In the genomic region with DNA sequence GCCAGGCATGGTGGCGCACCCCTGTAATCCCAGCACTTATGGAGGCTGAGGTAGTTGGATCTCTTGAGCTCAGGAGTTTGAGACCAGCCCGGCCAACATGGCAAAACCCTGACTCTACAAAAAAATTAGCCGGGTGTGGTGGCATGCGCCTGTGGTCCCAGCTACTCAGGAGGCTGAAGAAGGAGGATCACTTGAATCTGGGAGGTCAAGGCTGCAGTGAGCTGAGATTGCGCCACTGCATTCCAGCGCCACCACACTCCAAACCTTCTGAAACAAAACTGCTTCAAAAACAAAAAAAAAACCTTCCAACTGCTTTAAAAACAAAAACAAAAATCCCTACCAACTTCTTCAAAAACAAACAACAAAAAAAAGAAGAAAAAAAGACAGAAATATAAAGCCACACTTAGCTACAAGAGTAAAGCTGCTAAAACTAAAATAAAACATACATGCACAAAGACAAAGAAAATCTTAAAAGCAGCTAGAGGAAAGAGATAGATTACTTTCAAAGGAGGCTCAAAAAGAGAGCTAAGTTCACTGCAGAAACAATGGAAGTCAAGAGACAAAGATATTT, we compare ENCODE assay signal across 1 cellular context.
A peak's percentile ranks its signal among the peaks of the same experiment; 100 is the strongest.
TF ChIP-seq lines count a peak whose summit lies in the region.

No MANE protein-coding gene starts in this region.

TF ChIP-seq in HepG2, 621 proteins besides CTCF, POLR2A, EP300 and RAD21:
- no peak for TF ChIP-seq SOX5 (CRISPR knock-in tag; IDR thresholded peaks at IDR 0.05; ENCODE audit: borderline replicate concordance)
- peak; percentile 33 for TF ChIP-seq TEAD3 (CRISPR knock-in tag; optimal IDR thresholded peaks at IDR 0.05; ENCODE audit: borderline replicate concordance)
- TF ChIP-seq, protein P1, sequence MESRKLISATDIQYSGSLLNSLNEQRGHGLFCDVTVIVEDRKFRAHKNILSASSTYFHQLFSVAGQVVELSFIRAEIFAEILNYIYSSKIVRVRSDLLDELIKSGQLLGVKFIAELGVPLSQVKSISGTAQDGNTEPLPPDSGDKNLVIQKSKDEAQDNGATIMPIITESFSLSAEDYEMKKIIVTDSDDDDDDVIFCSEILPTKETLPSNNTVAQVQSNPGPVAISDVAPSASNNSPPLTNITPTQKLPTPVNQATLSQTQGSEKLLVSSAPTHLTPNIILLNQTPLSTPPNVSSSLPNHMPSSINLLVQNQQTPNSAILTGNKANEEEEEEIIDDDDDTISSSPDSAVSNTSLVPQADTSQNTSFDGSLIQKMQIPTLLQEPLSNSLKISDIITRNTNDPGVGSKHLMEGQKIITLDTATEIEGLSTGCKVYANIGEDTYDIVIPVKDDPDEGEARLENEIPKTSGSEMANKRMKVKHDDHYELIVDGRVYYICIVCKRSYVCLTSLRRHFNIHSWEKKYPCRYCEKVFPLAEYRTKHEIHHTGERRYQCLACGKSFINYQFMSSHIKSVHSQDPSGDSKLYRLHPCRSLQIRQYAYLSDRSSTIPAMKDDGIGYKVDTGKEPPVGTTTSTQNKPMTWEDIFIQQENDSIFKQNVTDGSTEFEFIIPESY (CRISPR knock-in tag; IDR thresholded peaks at IDR 0.05), result peak; percentile 95
- TF ChIP-seq, protein P2, sequence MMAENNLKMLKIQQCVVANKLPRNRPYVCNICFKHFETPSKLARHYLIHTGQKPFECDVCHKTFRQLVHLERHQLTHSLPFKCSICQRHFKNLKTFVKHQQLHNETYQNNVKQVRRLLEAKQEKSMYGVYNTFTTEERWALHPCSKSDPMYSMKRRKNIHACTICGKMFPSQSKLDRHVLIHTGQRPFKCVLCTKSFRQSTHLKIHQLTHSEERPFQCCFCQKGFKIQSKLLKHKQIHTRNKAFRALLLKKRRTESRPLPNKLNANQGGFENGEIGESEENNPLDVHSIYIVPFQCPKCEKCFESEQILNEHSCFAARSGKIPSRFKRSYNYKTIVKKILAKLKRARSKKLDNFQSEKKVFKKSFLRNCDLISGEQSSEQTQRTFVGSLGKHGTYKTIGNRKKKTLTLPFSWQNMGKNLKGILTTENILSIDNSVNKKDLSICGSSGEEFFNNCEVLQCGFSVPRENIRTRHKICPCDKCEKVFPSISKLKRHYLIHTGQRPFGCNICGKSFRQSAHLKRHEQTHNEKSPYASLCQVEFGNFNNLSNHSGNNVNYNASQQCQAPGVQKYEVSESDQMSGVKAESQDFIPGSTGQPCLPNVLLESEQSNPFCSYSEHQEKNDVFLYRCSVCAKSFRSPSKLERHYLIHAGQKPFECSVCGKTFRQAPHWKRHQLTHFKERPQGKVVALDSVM (CRISPR knock-in tag; IDR thresholded peaks at IDR 0.05), result peak; percentile 96
